ENCODE assay signal across 8 cellular contexts in genomic region chr14:105247715-105248367, GRCh38. TPM values are rescaled to one million over a fixed set of nuclear protein-coding genes. Genes with fewer than 3 reads are reported as not detected.
DNase-seq lines count a peak whose midpoint lies in the region; ATAC-seq and TF ChIP-seq lines count a peak whose summit lies in the region.

No MANE protein-coding gene starts in this region.

- H3K4me2 ChIP-seq in mesenchymal stem cell (ENCODE audit: low read length, poor library complexity, severe bottlenecking) = peak overlapping the region; percentile 82

- H3K4me1 ChIP-seq in BE2C (no peaks in the 10 kb centered on the region), mesenchymal stem cell (ENCODE audit: control insufficient read depth, insufficient read depth, low read depth, low read length) (peaks cover 16% of the 10 kb centered on the region), uterus (no peaks in the 10 kb centered on the region)

- no TSS peak for BruUV-seq in MCF 10A (replicated peaks; lab: Mats Ljungman, UMichigan)

- H2BK120ac ChIP-seq in mesenchymal stem cell (ENCODE audit: low read depth, low read length) = no peak overlapping the region

- DNase-seq in BE2C = no peak
- no peak for DNase-seq in MCF 10A (ENCODE audit: unreplicated experiment)
- DNase-seq in mesenchymal stem cell = peak; percentile 15
- DNase-seq in uterus = no peak
- no peak for DNase-seq in activated effector memory CD4-positive, alpha-beta T cell treated with anti-CD3 and anti-CD28 coated beads, Interleukin-2, amount 50 U/mL, for 16 hours
- no peak for DNase-seq in ureter (ENCODE audit: low spot score)

- H3K36me3 ChIP-seq in BE2C (peaks cover 41% of the 10 kb centered on the region), mesenchymal stem cell (ENCODE audit: control insufficient read depth in 1 of 2, insufficient read depth in 2 of 2, low read depth in 1 of 2, low read length in 2 of 2) (peaks cover 39 to 44% of the 10 kb centered on the region in 2 experiments), uterus (no peaks in the 10 kb centered on the region)

- peaks cover 15% of the 10 kb centered on the region for H3K36me3 Mint-ChIP-seq in MCF 10A (ENCODE audit: insufficient read depth, unreplicated experiment)

- WGBS in mesenchymal stem cell = 49% methylated on average over 42 of the region's 42 CpGs

- peak overlapping the region in 1 of 2 experiments; percentile 6 for H3K23ac ChIP-seq in mesenchymal stem cell (ENCODE audit: low read length in 2 of 2)

- peak overlapping the region; percentile 11 to 52 for H3K18ac ChIP-seq in mesenchymal stem cell (ENCODE audit: low read depth in 1 of 2, low read length in 2 of 2)

- peak overlapping the region in 1 of 2 experiments; percentile 64 for H2BK12ac ChIP-seq in mesenchymal stem cell (ENCODE audit: low read length in 2 of 2)

- H3K4me3 ChIP-seq in BE2C (ENCODE audit: low read depth, low read length) (peak overlapping the region; percentile 66), mesenchymal stem cell (ENCODE audit: insufficient read depth in 1 of 2, low read depth in 1 of 2, low read length in 2 of 2) (peak overlapping the region; percentile 49 to 85), uterus (peak overlapping the region; percentile 19 to 54)

- H2BK15ac ChIP-seq in mesenchymal stem cell (ENCODE audit: low read depth, poor library complexity, severe bottlenecking) = no peak overlapping the region

- H2BK5ac ChIP-seq in mesenchymal stem cell (ENCODE audit: low read depth, low read length, poor library complexity, severe bottlenecking) = no peak overlapping the region

- H3K9me3 ChIP-seq in BE2C (no peaks in the 10 kb centered on the region; the same call in 1 of the 2 replicates), mesenchymal stem cell (ENCODE audit: control insufficient read depth, low read length) (no peaks in the 10 kb centered on the region), uterus (no peaks in the 10 kb centered on the region)

- H3K27ac ChIP-seq in mesenchymal stem cell (ENCODE audit: low read length, poor library complexity, severe bottlenecking) (no peak overlapping the region), uterus (peak overlapping the region; percentile 64 to 87)

- peak overlapping the region; percentile 85 for H4K8ac ChIP-seq in mesenchymal stem cell (ENCODE audit: low read length)

- intact Hi-C loops in MCF 10A (cut with micrococcal nuclease) = no loop called here
- intact Hi-C loops in uterus (cut with DNase I; ENCODE audit: low total_unique reads) = no loop called here

- peak overlapping the region; percentile 27 for H3K27ac Mint-ChIP-seq in MCF 10A (ENCODE audit: low read depth, unreplicated experiment)

- no peak overlapping the region for H4K91ac ChIP-seq in mesenchymal stem cell (ENCODE audit: low read length)

- peaks cover 31% of the 10 kb centered on the region for H3K79me1 ChIP-seq in mesenchymal stem cell (replicated peaks; ENCODE audit: low read length, poor library complexity, severe bottlenecking)

- peak overlapping the region in 1 of 2 experiments; percentile 12 for H3K4ac ChIP-seq in mesenchymal stem cell (ENCODE audit: low read depth in 1 of 2, low read length in 2 of 2)

- H3K27me3 Mint-ChIP-seq in MCF 10A (ENCODE audit: insufficient read depth, unreplicated experiment) = no peaks in the 10 kb centered on the region

- H2AK5ac ChIP-seq in mesenchymal stem cell (ENCODE audit: low read length, severe bottlenecking) = no peak overlapping the region

- CTCF ChIA-PET in MCF 10A (lab: Yijun Ruan, JAX) = interaction anchor here (0.6 to 1.4 kb wide), 5 partner anchors 45 to 1413 kb away, joined by 3 to 4 read pairs (median 3); no protein-coding TSS in a partner anchor

- H3K9ac ChIP-seq in mesenchymal stem cell (ENCODE audit: low read length) = peak overlapping the region; percentile 84

- TF ChIP-seq CTCF in BE2C (IDR thresholded peaks at IDR 0.05; ENCODE audit: low read depth, low read length) (no peak), MCF 10A (IDR thresholded peaks at IDR 0.05; ENCODE audit: unreplicated experiment) (no peak), uterus (IDR thresholded peaks at IDR 0.05) (no peak)

- ATAC-seq in HG02973 (IDR thresholded peaks at IDR 0.05; ENCODE audit: unreplicated experiment) (peak; percentile 13), HG02642 (IDR thresholded peaks at IDR 0.05; ENCODE audit: poor library complexity, unreplicated experiment) (no peak)

- no peaks in the 10 kb centered on the region for H3K27me3 ChIP-seq in BE2C
- H3K27me3 ChIP-seq in mesenchymal stem cell (ENCODE audit: control insufficient read depth in 1 of 2, insufficient read depth in 1 of 2, low read length in 2 of 2) = no peaks in the 10 kb centered on the region
- no peaks in the 10 kb centered on the region for H3K27me3 ChIP-seq in uterus

- H2AFZ ChIP-seq in mesenchymal stem cell (ENCODE audit: low read depth, low read length) = peak overlapping the region; percentile 29

- H3K4me3 Mint-ChIP-seq in MCF 10A (ENCODE audit: unreplicated experiment) = peak overlapping the region; percentile 65

- no peak for TF ChIP-seq POLR2A in uterus (IDR thresholded peaks at IDR 0.05)

- peak overlapping the region in 1 of 2 experiments; percentile 1 for H3K14ac ChIP-seq in mesenchymal stem cell (ENCODE audit: low read length in 2 of 2)

- no peaks in the 10 kb centered on the region for H3K9me3 Mint-ChIP-seq in MCF 10A (ENCODE audit: unreplicated experiment)

- peaks cover 5% of the 10 kb centered on the region for H3K4me1 Mint-ChIP-seq in MCF 10A (ENCODE audit: insufficient read depth, unreplicated experiment)

- POLR2A ChIA-PET in MCF 10A (lab: Yijun Ruan, JAX) = interaction anchor here (0.6 to 1.3 kb wide), 3 partner anchors 41 to 79 kb away, joined by 3 to 6 read pairs (median 3); partner anchors contain the start of gene BRF1

RNA-seq across cellular contexts. Expression of gene BTBD6, which starts 0.5 kb away (rescaled TPM):
- polyA plus RNA-seq in BE2C (2012; ENCODE audit: insufficient read depth, insufficient read length, low read depth) = 67.4 TPM
- total RNA-seq in MCF 10A (2022) (16.7 and 24.5 TPM in 2 replicates), uterus (10 to 100 TPM; 12.8 to 41.9 (median 27.9) TPM), ureter (36.3 TPM)
- 21.9 TPM for polyA plus RNA-seq in mesenchymal stem cell (2013, experiment 1 of 2)
- 23.4 TPM for polyA plus RNA-seq in mesenchymal stem cell (2013, experiment 2 of 2)

RNA-seq across cellular contexts. Expression of gene BRF1, which starts 53.0 kb away (rescaled TPM):
- polyA plus RNA-seq in BE2C (2012; ENCODE audit: insufficient read depth, insufficient read length, low read depth) = 43.4 TPM
- total RNA-seq in MCF 10A (2022) (30.7 and 34.3 TPM in 2 replicates), uterus (10 to 100 TPM in 3 of 4 donors, 1 to 10 TPM in 1; 9.7 to 77.7 (median 61.3) TPM), ureter (48.7 TPM)
- polyA plus RNA-seq in mesenchymal stem cell (2013, experiment 1 of 2) = 11.5 TPM
- polyA plus RNA-seq in mesenchymal stem cell (2013, experiment 2 of 2) = 11.0 TPM
